In the genomic region with DNA sequence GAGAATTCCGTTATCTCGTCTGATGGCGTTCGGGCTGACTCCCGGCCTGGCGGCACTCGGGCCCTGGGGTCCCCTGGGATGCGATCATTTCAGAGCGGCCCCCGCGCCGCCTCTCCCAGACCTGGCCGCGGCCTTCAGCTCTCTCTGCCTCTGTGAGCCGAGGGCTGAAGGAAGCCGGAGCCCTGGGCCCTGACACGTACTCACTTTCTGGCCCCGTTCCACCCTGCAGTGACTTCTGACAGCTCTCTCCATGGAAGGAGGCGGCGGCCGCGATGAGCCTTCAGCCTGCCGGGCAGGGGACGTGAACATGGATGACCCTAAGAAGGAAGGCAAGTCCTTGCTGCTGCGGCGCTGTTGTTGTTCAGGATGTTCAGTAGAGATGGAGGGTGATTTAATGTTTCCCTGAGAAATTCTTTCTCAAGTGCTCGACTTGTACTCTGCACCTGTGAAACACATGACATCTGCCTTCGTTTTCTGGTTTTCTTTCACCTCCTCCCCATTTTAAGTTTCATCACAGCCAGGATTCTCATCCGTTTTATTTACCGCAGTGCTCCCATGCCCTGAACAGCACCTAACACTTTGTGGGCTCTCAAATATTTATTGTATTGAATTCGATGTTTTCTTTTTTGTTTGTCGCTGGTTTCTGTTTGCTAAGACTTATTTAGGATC, we compare ENCODE assay signal across 8 cellular contexts. TPM values are rescaled to one million over a fixed set of nuclear protein-coding genes. Genes with fewer than 3 reads are reported as not detected.
DNase-seq lines count a peak whose midpoint lies in the region; ATAC-seq and TF ChIP-seq lines count a peak whose summit lies in the region.

No MANE protein-coding gene starts in this region.

- no peaks in the 10 kb centered on the region for H3K9me3 ChIP-seq in esophagus muscularis mucosa
- H3K9me3 ChIP-seq in neural progenitor cell (ENCODE audit: low read depth), result no peaks in the 10 kb centered on the region

- H3K9ac ChIP-seq in neural progenitor cell, result peak overlapping the region; percentile 27

- H3K27me3 ChIP-seq in esophagus muscularis mucosa (no peaks in the 10 kb centered on the region), neural progenitor cell (no peaks in the 10 kb centered on the region)

- H3K36me3 ChIP-seq in esophagus muscularis mucosa, result peaks cover 7 to 19% (median 15%) of the 10 kb centered on the region in 4 donors
- H3K36me3 ChIP-seq in neural progenitor cell, result no peaks in the 10 kb centered on the region

- H3K27ac ChIP-seq in esophagus muscularis mucosa (replicated peaks in 1 of 4) (peak overlapping the region in 1 of 4 donors; percentile 89), neural progenitor cell (no peak overlapping the region)

- H3K9me3 Mint-ChIP-seq in T-cell, result no peaks in the 10 kb centered on the region
- no peaks in the 10 kb centered on the region for H3K9me3 Mint-ChIP-seq in neural progenitor cell

- POLR2A ChIA-PET in T-cell (lab: Charles Lee), result no interaction called here

- WGBS in esophagus muscularis mucosa, result 19% methylated on average over 9 of the region's 32 CpGs

- H3K36me3 Mint-ChIP-seq in T-cell (peaks cover 4% of the 10 kb centered on the region), neural progenitor cell (peaks cover 20% of the 10 kb centered on the region)

- H3K4me3 ChIP-seq in GM12865 (ENCODE audit: low read depth, low read length), result peak overlapping the region; percentile 77
- peak overlapping the region; percentile 59 to 66 (median 62) for H3K4me3 ChIP-seq in esophagus muscularis mucosa
- peak overlapping the region; percentile 84 for H3K4me3 ChIP-seq in neural progenitor cell

- TF ChIP-seq EP300 in esophagus muscularis mucosa (IDR thresholded peaks at IDR 0.05), result no peak

- peak overlapping the region; percentile 52 for H2AFZ ChIP-seq in neural progenitor cell (replicated peaks)

- ATAC-seq in HG03280 (IDR thresholded peaks at IDR 0.05; ENCODE audit: unreplicated experiment), result peak; percentile 14
- peak in 1 of 4 experiments; percentile 4 for ATAC-seq in T-cell (replicated peaks in 1 of 4)
- no peak for ATAC-seq in HG02763 (IDR thresholded peaks at IDR 0.05; ENCODE audit: unreplicated experiment)

- H3K4me2 ChIP-seq in neural progenitor cell, result peak overlapping the region; percentile 93

- H3K27ac Mint-ChIP-seq in T-cell (peak overlapping the region in 1 of 2 donors; percentile 43), neural progenitor cell (peak overlapping the region; percentile 92)

- peaks cover 26 to 29% (median 28%) of the 10 kb centered on the region in 3 donors for H3K4me1 Mint-ChIP-seq in T-cell
- H3K4me1 Mint-ChIP-seq in neural progenitor cell, result peaks cover 40% of the 10 kb centered on the region

- TF ChIP-seq CTCF in GM12865 (IDR thresholded peaks at IDR 0.05; ENCODE audit: insufficient read depth, low read depth, low read length, missing control alignments) (no peak), esophagus muscularis mucosa (IDR thresholded peaks at IDR 0.05) (no peak), neural progenitor cell (IDR thresholded peaks at IDR 0.05) (no peak)

- H3K4me1 ChIP-seq in esophagus muscularis mucosa, result peaks cover 15 to 20% (median 20%) of the 10 kb centered on the region in 4 donors
- H3K4me1 ChIP-seq in neural progenitor cell, result peaks cover 15% of the 10 kb centered on the region

- peak overlapping the region; percentile 70 to 95 (median 74) for H3K4me3 Mint-ChIP-seq in T-cell
- peak overlapping the region; percentile 94 for H3K4me3 Mint-ChIP-seq in neural progenitor cell

- intact Hi-C loops in esophagus muscularis mucosa (cut with DNase I), result no loop called here

- peak; percentile 13 for DNase-seq in A172 (ENCODE audit: low spot score)
- DNase-seq in GM12865 (ENCODE audit: low read depth), result peak; percentile 38
- no peak for DNase-seq in T-cell
- DNase-seq in esophagus muscularis mucosa (ENCODE audit: extremely low spot score), result no peak
- DNase-seq in neural progenitor cell (ENCODE audit: low spot score), result peak; percentile 67
- DNase-seq in DMS153 (lab: John Stamatoyannopoulos, UW), result no peak

- CTCF ChIA-PET in T-cell (lab: Charles Lee), result interaction anchor here in 1 of 2 donors (1.1 kb wide), 1 partner anchor 45 kb away, joined by 3 read pairs; no protein-coding TSS in a partner anchor

- peaks cover 48% of the 10 kb centered on the region for H3K79me2 ChIP-seq in neural progenitor cell (ENCODE audit: low read depth)

- H3K27me3 Mint-ChIP-seq in T-cell, result peaks cover 0 to 9% of the 10 kb centered on the region in 2 donors
- H3K27me3 Mint-ChIP-seq in neural progenitor cell (ENCODE audit: insufficient read depth, low read depth), result peaks cover 7% of the 10 kb centered on the region

- no peak for TF ChIP-seq POLR2A in esophagus muscularis mucosa (IDR thresholded peaks at IDR 0.05; ENCODE audit: low read depth)

- peaks cover 11% of the 10 kb centered on the region for H4K20me1 ChIP-seq in neural progenitor cell (ENCODE audit: low read depth)

- H3F3A ChIP-seq in neural progenitor cell (ENCODE audit: low read depth), result peaks cover 9% of the 10 kb centered on the region

RNA-seq across cellular contexts. Expression of a gene that starts 0.6 kb away (rescaled TPM):
- 13.7 and 14.4 TPM in 2 replicates for total RNA-seq in A172 (2014; rRNA removed; shearing (Covaris generic))
- total RNA-seq in T-cell (1 to 10 TPM in 1 of 5 donors, under 1 TPM in 4; 0.44 to 1.3 (median 0.61) TPM), esophagus muscularis mucosa (1 to 10 TPM in 1 of 4 donors, not detected in 3; 1.0 TPM), neural progenitor cell (ENCODE audit: low replicate concordance) (29.7 and 38.8 TPM in 2 replicates)

RNA-seq across cellular contexts. Expression of a gene that starts 29.5 kb away (rescaled TPM):
- 15.3 and 21.8 TPM in 2 replicates for total RNA-seq in A172 (2014; rRNA removed; shearing (Covaris generic))
- total RNA-seq in T-cell (10 to 100 TPM in 2 of 5 donors, 1 to 10 TPM in 3; 6.8 to 21.6 (median 9.5) TPM), esophagus muscularis mucosa (10 to 100 TPM; 28.4 to 58.6 (median 32.3) TPM), neural progenitor cell (ENCODE audit: low replicate concordance) (41.0 and 50.5 TPM in 2 replicates)

RNA-seq across cellular contexts. Expression of a gene that starts 34.1 kb away (rescaled TPM):
- under 0.01 TPM in 1 of 2 replicates, not detected in the other for total RNA-seq in A172 (2014; rRNA removed; shearing (Covaris generic))
- total RNA-seq in T-cell, result not detected
- under 1 TPM in 3 of 4 donors, not detected in 1; under 0.01 to 0.23 (median under 0.01) TPM for total RNA-seq in esophagus muscularis mucosa
- not detected in 2 replicates for total RNA-seq in neural progenitor cell (ENCODE audit: low replicate concordance)

RNA-seq across cellular contexts. Expression of a gene that starts 38.2 kb away (rescaled TPM):
- total RNA-seq in A172 (2014; rRNA removed; shearing (Covaris generic)), result 20.6 and 33.6 TPM in 2 replicates
- total RNA-seq in T-cell (10 to 100 TPM; 62.8 to 92.1 (median 77.5) TPM), esophagus muscularis mucosa (10 to 100 TPM; 18.1 to 23.6 (median 20.6) TPM), neural progenitor cell (ENCODE audit: low replicate concordance) (66.9 and 70.1 TPM in 2 replicates)

RNA-seq across cellular contexts. Expression of a gene that starts 47.2 kb away (rescaled TPM):
- total RNA-seq in A172 (2014; rRNA removed; shearing (Covaris generic)), result 12.5 and 19.1 TPM in 2 replicates
- total RNA-seq in T-cell (10 to 100 TPM in 3 of 5 donors, 1 to 10 TPM in 2; 5.8 to 15.3 (median 11.5) TPM), esophagus muscularis mucosa (10 to 100 TPM in 3 of 4 donors, 1 to 10 TPM in 1; 8.3 to 19.4 (median 14.8) TPM), neural progenitor cell (ENCODE audit: low replicate concordance) (6.7 and 22.8 TPM in 2 replicates)

Comparison
In these comparisons a context has a peak if more than half of its experiments do, and no peak if none do; other contexts are left out.
1. DNase-seq: peak in A172 (single experiment), GM12865 (single experiment) and neural progenitor cell (single experiment); none in T-cell (0 of 34), esophagus muscularis mucosa (single experiment) and DMS153 (single experiment).
2. Peak in every context shown above with its lines, with median percentiles within 50 percentile points of each other: H3K4me3 ChIP-seq.